Comparison of ENCODE assay signal across 2 cellular contexts in the genomic region with DNA sequence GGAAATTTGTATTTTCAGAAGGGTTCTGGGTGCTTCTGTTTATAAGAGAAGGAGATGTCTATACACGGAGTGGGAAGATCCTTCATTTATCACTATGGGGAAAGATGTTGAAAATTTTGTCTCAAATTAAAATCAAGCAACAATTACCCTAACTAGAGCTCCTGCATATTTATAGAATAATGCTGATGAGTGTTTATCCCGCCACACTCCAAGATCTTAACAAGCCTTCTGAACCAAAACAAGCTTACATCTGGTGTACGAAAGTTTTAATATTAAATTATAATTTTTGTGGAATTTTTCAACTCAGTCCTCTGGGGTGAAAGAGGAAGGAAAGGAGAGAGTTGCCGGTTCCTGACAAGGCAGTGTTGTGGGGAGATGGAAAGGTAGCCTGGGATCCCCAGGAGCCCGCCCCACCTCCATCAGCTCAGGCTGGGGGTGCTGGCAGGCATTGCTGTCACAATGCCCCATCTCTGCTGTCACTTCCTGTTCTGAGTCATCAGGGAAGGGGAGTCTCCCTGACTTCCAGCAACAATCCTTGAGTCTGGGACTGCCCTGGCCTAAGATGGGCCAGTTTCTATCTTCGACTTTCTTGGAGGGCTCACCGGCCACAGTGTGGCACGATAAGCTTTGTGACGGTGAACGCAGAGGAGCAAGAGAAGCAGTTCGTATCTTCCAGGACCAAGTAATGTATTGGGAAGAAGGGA.
TF ChIP-seq lines count a peak whose summit lies in the region.

No MANE protein-coding gene starts in this region.

TF ChIP-seq in IMR-90, 13 proteins besides CTCF, POLR2A, EP300 and RAD21:
- TF ChIP-seq MAFK (IDR thresholded peaks at IDR 0.05; ENCODE audit: low read depth, low read length) = no peak
- peak; percentile 45; the same call in 1 of the 2 replicates for TF ChIP-seq MAZ (IDR thresholded peaks at IDR 0.05; ENCODE audit: borderline replicate concordance, low read depth, low read length)

TF ChIP-seq in H1, 55 proteins besides CTCF, POLR2A, EP300 and RAD21:
- TF ChIP-seq CHD2 (IDR thresholded peaks at IDR 0.05; ENCODE audit: low read length) = no peak
- TF ChIP-seq TEAD4 (IDR thresholded peaks at IDR 0.05; ENCODE audit: low read depth, low read length) = no peak
- TF ChIP-seq SRF (IDR thresholded peaks at IDR 0.05; ENCODE audit: low read depth, low read length) = no peak
- no peak for TF ChIP-seq BCL11A (IDR thresholded peaks at IDR 0.05; ENCODE audit: low read depth in 2 of 2, low read length in 2 of 2)
- no peak for TF ChIP-seq RFX5 (IDR thresholded peaks at IDR 0.05; ENCODE audit: borderline replicate concordance, low read depth, low read length)
- TF ChIP-seq USF2 (IDR thresholded peaks at IDR 0.05; ENCODE audit: low read length) = no peak
TF ChIP-seq in H1: peak in this region for 0.
